Comparison of ENCODE assay signal across 19 cellular contexts in genomic region chr5:149904293-149904886, GRCh38. TPM values are rescaled to one million over a fixed set of nuclear protein-coding genes. Genes with fewer than 3 reads are reported as not detected.
A peak's percentile ranks its signal among the peaks of the same experiment; 100 is the strongest.
DNase-seq lines count a peak whose midpoint lies in the region; ATAC-seq and TF ChIP-seq lines count a peak whose summit lies in the region.
"Had no signal": no experiment of that assay in that cellular context is flagged by ENCODE, and none has a peak within 500 bp of the region (broad histone marks: within the 10 kb centered on the region; RNA-seq: fewer than 3 reads in every experiment).

No MANE protein-coding gene starts in this region.

- H3K4me2 ChIP-seq in BLaER1 = peak overlapping the region; percentile 17; the same call in 1 of the 2 replicates
- H3K4me2 ChIP-seq in H9 (ENCODE audit: insufficient read depth, insufficient read length, low read length) = no peak overlapping the region

- H3K4ac ChIP-seq in H9 (ENCODE audit: low read depth, low read length) = no peak overlapping the region

- H3K36me3 Mint-ChIP-seq in H9 (ENCODE audit: insufficient read depth in 1 of 3, low read depth in 3 of 3) = no peaks in the 10 kb centered on the region
- H3K36me3 Mint-ChIP-seq: stimulated activated naive B cell treated with anti-CD40 and anti-IgM and Interleukin-4, amounts not matched to agents 10 μg/mL and 1 μg/mL and 100 μg/mL, for 72 hours had no signal

- H4K5ac ChIP-seq in H9 (ENCODE audit: insufficient read length, low read depth, low read length) = no peak overlapping the region

- H3K27ac ChIP-seq in BLaER1 (no peak overlapping the region), H9 (ENCODE audit: insufficient read length, low read depth, low read length) (no peak overlapping the region)
- H3K27ac ChIP-seq: breast epithelium had no signal

- no peak overlapping the region for H3K4me3 Mint-ChIP-seq in H9
- H3K4me3 Mint-ChIP-seq: activated CD4-positive, alpha-beta T cell treated with anti-CD3 and anti-CD28 coated beads, Interleukin-2, amount 10 ng/mL, durations not matched to agents 24 days and 14 days; stimulated activated naive B cell treated with anti-CD40 and anti-IgM and Interleukin-4, amounts not matched to agents 10 μg/mL and 1 μg/mL and 100 μg/mL, for 72 hours had no signal

- no peak overlapping the region for H3K14ac ChIP-seq in H9 (ENCODE audit: insufficient read depth, low read length)

- DNase-seq in H9 (no peak), SK-N-DZ (ENCODE audit: low spot score) (peak; percentile 52), iris pigment epithelial cell (ENCODE audit: low read depth) (peak; percentile 33), globus pallidus (ENCODE audit: low spot score) (no peak), DMS53 treated with DMSO at 0.1 percent for 48 hours (lab: John Stamatoyannopoulos, UW; ENCODE audit: unreplicated experiment) (no peak)
- DNase-seq: activated CD4-positive, alpha-beta T cell treated with anti-CD3 and anti-CD28 coated beads, Interleukin-2, amount 10 ng/mL, durations not matched to agents 24 days and 14 days; activated effector memory CD4-positive, alpha-beta T cell treated with Interleukin-2 at 50 U/mL for 16 hours; COR-L47; dermis blood vessel endothelial cell; EL; MM.1S; NCI-H187; retina; stimulated activated naive B cell treated with anti-CD40 and anti-IgM and Interleukin-4, amounts not matched to agents 10 μg/mL and 1 μg/mL and 100 μg/mL, for 72 hours had no signal

- no peak overlapping the region for H3K27ac Mint-ChIP-seq in H9
- H3K27ac Mint-ChIP-seq: activated CD4-positive, alpha-beta T cell treated with anti-CD3 and anti-CD28 coated beads, Interleukin-2, amount 10 ng/mL, durations not matched to agents 24 days and 14 days; stimulated activated naive B cell treated with anti-CD40 and anti-IgM and Interleukin-4, amounts not matched to agents 10 μg/mL and 1 μg/mL and 100 μg/mL, for 72 hours had no signal

- no peak overlapping the region for H3K56ac ChIP-seq in H9 (ENCODE audit: insufficient read length, low read depth, low read length)

- H3K27me3 ChIP-seq in BLaER1 (no peaks in the 10 kb centered on the region), H9 (ENCODE audit: insufficient read depth, low read length) (no peaks in the 10 kb centered on the region)
- H3K27me3 ChIP-seq: breast epithelium had no signal

- H4K8ac ChIP-seq in H9 (replicated peaks; ENCODE audit: insufficient read length, low read depth, low read length) = no peak overlapping the region

- H3K9me3 ChIP-seq in BLaER1 = no peaks in the 10 kb centered on the region
- H3K9me3 ChIP-seq in H9 (ENCODE audit: control insufficient read depth, low read depth, low read length) = no peaks in the 10 kb centered on the region
- H3K9me3 ChIP-seq: breast epithelium had no signal

- ATAC-seq in HG02970 (IDR thresholded peaks at IDR 0.05; ENCODE audit: low FRiP score, unreplicated experiment) = no peak
- ATAC-seq: stimulated activated naive B cell treated with anti-CD40 and anti-IgM and Interleukin-4, amounts not matched to agents 10 μg/mL and 1 μg/mL and 100 μg/mL, for 72 hours had no signal

- no peak overlapping the region for H2BK5ac ChIP-seq in H9 (ENCODE audit: insufficient read length, low read length)

- H2BK12ac ChIP-seq in H9 (ENCODE audit: insufficient read length, low read depth, low read length) = no peak overlapping the region

- H3K18ac ChIP-seq in H9 (ENCODE audit: insufficient read length, low read depth, low read length) = no peak overlapping the region

- H3K9ac ChIP-seq in BLaER1 = no peak overlapping the region
- H3K9ac ChIP-seq in H9 (ENCODE audit: extremely low read depth, insufficient read length, low read length) = no peak overlapping the region

- H2BK120ac ChIP-seq in H9 (ENCODE audit: low read depth, low read length, poor library complexity, severe bottlenecking) = no peak overlapping the region

- H3K27me3 Mint-ChIP-seq in H9 (ENCODE audit: low read depth) = peaks cover 6% of the 10 kb centered on the region; the same call in 1 of the 2 replicates

- no peak overlapping the region for H3K23ac ChIP-seq in H9 (ENCODE audit: insufficient read length, low read depth, low read length)

- no peak overlapping the region for H2BK15ac ChIP-seq in H9 (ENCODE audit: low read depth, low read length)

- H4K91ac ChIP-seq in H9 (ENCODE audit: insufficient read length, low read depth, low read length) = no peak overlapping the region

- no CpG with 5 or more reads among the region's 4 CpGs for WGBS in H9 (ENCODE audit: extremely low coverage, insufficient read length, low lambda C conversion rate)

- H2BK20ac ChIP-seq in H9 (ENCODE audit: low read depth, low read length, poor library complexity, severe bottlenecking) = no peak overlapping the region

- H2AFZ ChIP-seq in H9 (ENCODE audit: low read length) = no peak overlapping the region

- H3K79me2 ChIP-seq in H9 (ENCODE audit: insufficient read depth, low read length) = no peaks in the 10 kb centered on the region

- no peak overlapping the region for H2AK5ac ChIP-seq in H9 (ENCODE audit: insufficient read length, low read length)

- H3K23me2 ChIP-seq in H9 (ENCODE audit: insufficient read length, low read depth, low read length, poor library complexity, severe bottlenecking) = no peaks in the 10 kb centered on the region

- no peaks in the 10 kb centered on the region for H3K9me3 Mint-ChIP-seq in H9
- H3K9me3 Mint-ChIP-seq: activated CD4-positive, alpha-beta T cell treated with anti-CD3 and anti-CD28 coated beads, Interleukin-2, amount 10 ng/mL, durations not matched to agents 24 days and 14 days; stimulated activated naive B cell treated with anti-CD40 and anti-IgM and Interleukin-4, amounts not matched to agents 10 μg/mL and 1 μg/mL and 100 μg/mL, for 72 hours had no signal

- 0 out of 3 replicates have a peak, but pooled peaks have one; percentile 11 for TF ChIP-seq CTCF in H9 (conservative IDR thresholded peaks at IDR 0.05)

- H3K36me3 ChIP-seq in BLaER1 = no peaks in the 10 kb centered on the region
- H3K36me3 ChIP-seq: breast epithelium had no signal

- H4K20me1 ChIP-seq in BLaER1 (no peaks in the 10 kb centered on the region), H9 (ENCODE audit: control insufficient read depth, insufficient read depth, insufficient read length) (no peaks in the 10 kb centered on the region)

- H3K4me1 Mint-ChIP-seq in H9 = no peaks in the 10 kb centered on the region

- H3K4me1 ChIP-seq in BLaER1 (peaks cover 13% of the 10 kb centered on the region; the same call in 1 of the 2 replicates), H9 (ENCODE audit: insufficient read depth, low read length) (no peaks in the 10 kb centered on the region; the same call in 1 of the 2 replicates)
- H3K4me1 ChIP-seq: breast epithelium had no signal

- no peak overlapping the region for H3T11ph ChIP-seq in H9 (ENCODE audit: low read length)

- H3K79me1 ChIP-seq in H9 (ENCODE audit: insufficient read depth, low read depth, low read length, poor library complexity, severe bottlenecking) = no peaks in the 10 kb centered on the region

- no peak overlapping the region for H3K4me3 ChIP-seq in BLaER1
- H3K4me3 ChIP-seq: breast epithelium had no signal

RNA-seq across cellular contexts. Expression of gene PDE6A, which starts 40.2 kb away (rescaled TPM):
- total RNA-seq in H9 (2021) = not detected in 2 replicates
- not detected in 2 replicates for polyA plus RNA-seq in SK-N-DZ (2014; cell fraction: cytosol; rRNA removed)
- polyA plus RNA-seq in SK-N-DZ (2014; cell fraction: nucleus; rRNA removed) = not detected in 2 replicates
- total RNA-seq: activated CD4-positive, alpha-beta T cell treated with anti-CD3 and anti-CD28 coated beads, Interleukin-2, amount 10 ng/mL, durations not matched to agents 24 days and 14 days; dermis blood vessel endothelial cell; glomerular endothelial cell; liver had no signal

RNA-seq across cellular contexts. Expression of gene SLC26A2, which starts 56.2 kb away (rescaled TPM):
- 5.9 and 6.1 TPM in 2 replicates for total RNA-seq in H9 (2021)
- 9.1 and 9.6 TPM in 2 replicates for polyA plus RNA-seq in SK-N-DZ (2014; cell fraction: cytosol; rRNA removed)
- polyA plus RNA-seq in SK-N-DZ (2014; cell fraction: nucleus; rRNA removed) = 4.9 and 5.0 TPM in 2 replicates

Comparison
In these comparisons a context has a peak if more than half of its experiments do, and no peak if none do; other contexts are left out.
1. DNase-seq: peak in SK-N-DZ (single experiment) and iris pigment epithelial cell (single experiment); none in H9 (single experiment), globus pallidus (single experiment) and DMS53 treated with DMSO at 0.1 percent for 48 hours (single experiment).